ENCODE assay signal across 1 cellular context in the genomic region with DNA sequence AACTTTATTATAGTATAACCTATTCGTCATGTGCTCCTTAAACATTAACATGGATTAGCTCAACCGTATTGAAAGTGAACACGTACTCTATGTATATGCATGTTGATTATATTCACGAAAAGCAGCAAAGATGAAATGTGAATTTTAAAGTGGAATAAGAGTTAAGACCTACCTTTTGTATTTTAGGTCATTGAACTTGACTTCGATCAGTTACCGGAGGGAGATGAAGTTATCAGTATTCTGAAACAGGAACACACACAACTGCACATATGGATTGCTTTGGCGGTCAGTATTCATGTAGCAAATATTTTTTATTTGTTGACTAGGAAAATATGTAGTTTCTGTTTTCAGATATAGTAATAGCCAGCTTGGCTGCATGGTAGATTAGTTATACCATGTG.
TF ChIP-seq lines count a peak whose summit lies in the region.

No MANE protein-coding gene starts in this region.

TF ChIP-seq in liver, 16 proteins besides CTCF, POLR2A, EP300 and RAD21 (continued from another document):
- TF ChIP-seq, protein P1, sequence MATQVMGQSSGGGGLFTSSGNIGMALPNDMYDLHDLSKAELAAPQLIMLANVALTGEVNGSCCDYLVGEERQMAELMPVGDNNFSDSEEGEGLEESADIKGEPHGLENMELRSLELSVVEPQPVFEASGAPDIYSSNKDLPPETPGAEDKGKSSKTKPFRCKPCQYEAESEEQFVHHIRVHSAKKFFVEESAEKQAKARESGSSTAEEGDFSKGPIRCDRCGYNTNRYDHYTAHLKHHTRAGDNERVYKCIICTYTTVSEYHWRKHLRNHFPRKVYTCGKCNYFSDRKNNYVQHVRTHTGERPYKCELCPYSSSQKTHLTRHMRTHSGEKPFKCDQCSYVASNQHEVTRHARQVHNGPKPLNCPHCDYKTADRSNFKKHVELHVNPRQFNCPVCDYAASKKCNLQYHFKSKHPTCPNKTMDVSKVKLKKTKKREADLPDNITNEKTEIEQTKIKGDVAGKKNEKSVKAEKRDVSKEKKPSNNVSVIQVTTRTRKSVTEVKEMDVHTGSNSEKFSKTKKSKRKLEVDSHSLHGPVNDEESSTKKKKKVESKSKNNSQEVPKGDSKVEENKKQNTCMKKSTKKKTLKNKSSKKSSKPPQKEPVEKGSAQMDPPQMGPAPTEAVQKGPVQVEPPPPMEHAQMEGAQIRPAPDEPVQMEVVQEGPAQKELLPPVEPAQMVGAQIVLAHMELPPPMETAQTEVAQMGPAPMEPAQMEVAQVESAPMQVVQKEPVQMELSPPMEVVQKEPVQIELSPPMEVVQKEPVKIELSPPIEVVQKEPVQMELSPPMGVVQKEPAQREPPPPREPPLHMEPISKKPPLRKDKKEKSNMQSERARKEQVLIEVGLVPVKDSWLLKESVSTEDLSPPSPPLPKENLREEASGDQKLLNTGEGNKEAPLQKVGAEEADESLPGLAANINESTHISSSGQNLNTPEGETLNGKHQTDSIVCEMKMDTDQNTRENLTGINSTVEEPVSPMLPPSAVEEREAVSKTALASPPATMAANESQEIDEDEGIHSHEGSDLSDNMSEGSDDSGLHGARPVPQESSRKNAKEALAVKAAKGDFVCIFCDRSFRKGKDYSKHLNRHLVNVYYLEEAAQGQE (IDR thresholded peaks at IDR 0.05) = no peak
- TF ChIP-seq GABPA (IDR thresholded peaks at IDR 0.05 in 1 of 2, conservative IDR thresholded peaks at IDR 0.05 in 1 of 2) = peak in 1 of 2 donors; percentile 20
TF ChIP-seq in liver: peak in this region for 2.
